ENCODE assay signal across 11 cellular contexts in the genomic region with DNA sequence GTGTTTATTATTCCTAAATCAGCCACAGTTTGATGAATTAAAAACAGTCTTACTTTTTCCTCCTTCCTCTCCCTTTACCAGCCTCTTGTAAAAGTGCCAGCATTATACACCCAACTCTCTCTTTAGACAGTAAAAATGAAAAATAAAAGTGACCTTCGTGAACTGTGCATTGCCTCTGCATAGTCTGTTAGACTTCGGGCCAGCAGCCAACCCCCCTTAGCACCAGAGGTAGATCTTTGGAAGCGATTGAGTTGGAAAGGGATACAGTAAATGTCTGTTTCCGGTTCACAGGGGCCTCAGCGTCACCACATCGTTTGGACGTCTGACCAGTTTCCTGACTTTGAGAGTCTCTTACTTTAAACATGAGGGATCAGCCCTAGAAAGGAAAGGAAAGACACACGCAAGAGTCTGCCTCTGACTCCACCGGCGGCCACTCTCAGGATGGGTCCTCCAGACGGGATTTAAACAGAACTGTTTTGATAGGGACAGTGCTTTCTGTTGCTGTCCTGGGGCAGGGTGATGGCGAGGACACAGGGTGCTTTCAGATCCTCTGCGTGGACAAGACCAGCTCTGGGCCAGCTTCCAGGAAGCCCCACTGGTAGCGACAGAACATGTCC.
DNase-seq lines count a peak whose midpoint lies in the region; ATAC-seq and TF ChIP-seq lines count a peak whose summit lies in the region.
"Had no signal": no experiment of that assay in that cellular context is flagged by ENCODE, and none has a peak within 500 bp of the region (broad histone marks: within the 10 kb centered on the region; RNA-seq: fewer than 3 reads in every experiment).

No MANE protein-coding gene starts in this region.

- no peak for TF ChIP-seq CTCF in fibroblast of villous mesenchyme (IDR thresholded peaks at IDR 0.05; ENCODE audit: insufficient read depth, low read depth, low read length)
- TF ChIP-seq CTCF in esophagus squamous epithelium (IDR thresholded peaks at IDR 0.05): no peak
- TF ChIP-seq CTCF in prostate gland (IDR thresholded peaks at IDR 0.05): no peak
- no peak for TF ChIP-seq CTCF in gastroesophageal sphincter (IDR thresholded peaks at IDR 0.05)

- H3K27me3 ChIP-seq in neuronal stem cell (ENCODE audit: control insufficient read depth in 3 of 3, insufficient read depth in 3 of 3, low read depth in 1 of 3, low read length in 3 of 3) (no peaks in the 10 kb centered on the region), esophagus squamous epithelium (no peaks in the 10 kb centered on the region), prostate gland (replicated peaks; ENCODE audit: insufficient read depth) (no peaks in the 10 kb centered on the region), gastroesophageal sphincter (no peaks in the 10 kb centered on the region)

- no peak overlapping the region for H3K4me2 ChIP-seq in neuronal stem cell (ENCODE audit: insufficient read depth, low read length, poor library complexity, severe bottlenecking)

- no peak overlapping the region for H3K18ac ChIP-seq in neuronal stem cell (ENCODE audit: low read length)

- H2BK15ac ChIP-seq in neuronal stem cell (ENCODE audit: low read length): no peak overlapping the region

- intact Hi-C loops in esophagus squamous epithelium (cut with DNase I): no loop called here
- intact Hi-C loops in prostate gland (cut with DNase I): loop anchor here (10.0 kb wide), 1 partner anchor 115 kb away; no protein-coding TSS in a partner anchor

- H3K4me1 ChIP-seq in neuronal stem cell (ENCODE audit: control insufficient read depth in 2 of 2, insufficient read depth in 1 of 2, low read depth in 1 of 2, low read length in 2 of 2) (peaks cover 6 to 7% of the 10 kb centered on the region in 2 donors), esophagus squamous epithelium (peaks cover 0 to 34% (median 7%) of the 10 kb centered on the region in 3 donors), prostate gland (replicated peaks) (no peaks in the 10 kb centered on the region), gastroesophageal sphincter (peaks cover under 1 to 28% (median 6%) of the 10 kb centered on the region in 3 donors)

- no peak for ATAC-seq in GM18502 (IDR thresholded peaks at IDR 0.05; ENCODE audit: poor library complexity, unreplicated experiment)
- ATAC-seq in gastroesophageal sphincter: no peak
- ATAC-seq: activated naive CD4-positive, alpha-beta T cell treated with anti-CD3 and anti-CD28 coated beads, Interleukin-2, amount 50 U/mL, for 72 hours had no signal

- no peak overlapping the region for H3K4ac ChIP-seq in neuronal stem cell (ENCODE audit: low read length)

- H3K9me3 ChIP-seq in neuronal stem cell (replicated peaks in 1 of 2; ENCODE audit: control insufficient read depth in 2 of 2, insufficient read depth in 1 of 2, low read depth in 1 of 2, low read length in 2 of 2): no peaks in the 10 kb centered on the region
- no peaks in the 10 kb centered on the region for H3K9me3 ChIP-seq in esophagus squamous epithelium
- H3K9me3 ChIP-seq in prostate gland: no peaks in the 10 kb centered on the region
- H3K9me3 ChIP-seq in gastroesophageal sphincter: no peaks in the 10 kb centered on the region

- H2BK5ac ChIP-seq in neuronal stem cell (ENCODE audit: low read length): no peak overlapping the region

- no peak overlapping the region for H3K27ac ChIP-seq in neuronal stem cell (replicated peaks; ENCODE audit: low read length)
- H3K27ac ChIP-seq in esophagus squamous epithelium: peak overlapping the region in 2 of 4 donors; percentile 40 to 51
- peak overlapping the region in 1 of 2 donors; percentile 16 for H3K27ac ChIP-seq in prostate gland
- peak overlapping the region in 2 of 4 donors; percentile 17 to 25 for H3K27ac ChIP-seq in gastroesophageal sphincter

- H3K9ac ChIP-seq in neuronal stem cell (ENCODE audit: low read depth, low read length, poor library complexity): no peak overlapping the region

- WGBS in neuronal stem cell (ENCODE audit: extremely low coverage in 2 of 2, insufficient read length in 2 of 2, insufficient replicate concordance in 1 of 2), 2 donors: no CpG with 5 or more reads among the region's 14 CpGs
- 40 to 48% methylated on average over 12 to 14 of the region's 14 CpGs for WGBS in esophagus squamous epithelium, 2 donors
- 38% methylated on average over 14 of the region's 14 CpGs for WGBS in prostate gland
- WGBS in gastroesophageal sphincter (ENCODE audit: low coverage in 1 of 2), 2 donors: 36 to 60% methylated on average over 3 to 9 of the region's 14 CpGs

- TF ChIP-seq POLR2A in esophagus squamous epithelium (IDR thresholded peaks at IDR 0.05): no peak
- no peak for TF ChIP-seq POLR2A in prostate gland (IDR thresholded peaks at IDR 0.05)
- no peak for TF ChIP-seq POLR2A in gastroesophageal sphincter (IDR thresholded peaks at IDR 0.05)

- H3K36me3 ChIP-seq in neuronal stem cell (replicated peaks in 1 of 2; ENCODE audit: control insufficient read depth in 2 of 2, insufficient read depth in 2 of 2, low read length in 2 of 2): no peaks in the 10 kb centered on the region
- H3K36me3 ChIP-seq in esophagus squamous epithelium: no peaks in the 10 kb centered on the region
- H3K36me3 ChIP-seq in prostate gland: no peaks in the 10 kb centered on the region
- no peaks in the 10 kb centered on the region for H3K36me3 ChIP-seq in gastroesophageal sphincter

- H2BK120ac ChIP-seq in neuronal stem cell (ENCODE audit: low read depth, low read length): no peak overlapping the region

- no peak for TF ChIP-seq EP300 in gastroesophageal sphincter (IDR thresholded peaks at IDR 0.05)

- H3K79me1 ChIP-seq in neuronal stem cell (ENCODE audit: low read depth, low read length): no peaks in the 10 kb centered on the region

- H3K23ac ChIP-seq in neuronal stem cell (ENCODE audit: low read depth, low read length, poor library complexity): no peak overlapping the region

- no peak overlapping the region for H2AK5ac ChIP-seq in neuronal stem cell (ENCODE audit: low read depth, low read length)

- H3K4me3 ChIP-seq in fibroblast of villous mesenchyme (ENCODE audit: low read depth, low read length) (no peak overlapping the region), neuronal stem cell (ENCODE audit: low read length in 2 of 2) (no peak overlapping the region), esophagus squamous epithelium (peak overlapping the region in 1 of 4 donors; percentile 19), prostate gland (no peak overlapping the region), gastroesophageal sphincter (no peak overlapping the region)

- no peak overlapping the region for H3K14ac ChIP-seq in neuronal stem cell (ENCODE audit: low read length)

- H4K8ac ChIP-seq in neuronal stem cell (ENCODE audit: low read depth, low read length): no peak overlapping the region

- H2BK12ac ChIP-seq in neuronal stem cell (ENCODE audit: low read length): no peak overlapping the region

- H2AFZ ChIP-seq in neuronal stem cell (ENCODE audit: low read length): peak overlapping the region; percentile 51

- DNase-seq in EH (ENCODE audit: low read depth) (peak; percentile 92), UCSD-AML1 (lab: John Stamatoyannopoulos, UW; ENCODE audit: unreplicated experiment) (peak; percentile 19), fibroblast of villous mesenchyme (ENCODE audit: low read depth) (peak; percentile 91), neuronal stem cell (ENCODE audit: low spot score) (no peak), esophagus squamous epithelium (lab: John Stamatoyannopoulos, UW) (no peak), prostate gland (ENCODE audit: low spot score) (no peak)
- DNase-seq: Calu3, NCI-H748 treated with DMSO at 0.1 percent for 48 hours had no signal

- no peak overlapping the region for H4K91ac ChIP-seq in neuronal stem cell (ENCODE audit: low read depth, low read length, poor library complexity)

Comparison
In these comparisons a context has a peak if more than half of its experiments do, and no peak if none do; other contexts are left out.
1. DNase-seq: peak in EH (single experiment), UCSD-AML1 (single experiment) and fibroblast of villous mesenchyme (single experiment); none in neuronal stem cell (single experiment), esophagus squamous epithelium (single experiment) and prostate gland (single experiment).